In the genomic region with DNA sequence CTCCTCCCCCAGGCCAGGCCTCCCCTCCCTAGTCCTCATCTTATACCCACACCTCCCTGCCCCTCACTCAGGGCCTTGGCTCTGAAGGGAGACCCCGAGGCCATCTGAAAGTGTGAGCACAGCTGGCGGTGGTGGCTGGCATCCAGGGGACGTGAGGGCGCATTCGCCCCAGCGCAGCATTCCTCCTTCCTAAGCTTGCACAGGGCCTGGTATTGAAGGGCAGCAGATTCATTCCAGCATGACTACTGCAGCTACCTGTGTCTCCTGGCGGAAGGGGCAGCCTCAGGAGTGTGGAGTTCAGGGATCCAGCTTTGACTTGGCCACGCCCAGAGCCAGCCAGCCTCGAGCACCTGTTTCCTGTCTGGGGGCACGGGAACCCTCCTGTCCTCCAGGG, we compare ENCODE assay signal across 15 cellular contexts.
DNase-seq lines count a peak whose midpoint lies in the region; ATAC-seq and TF ChIP-seq lines count a peak whose summit lies in the region.
"Had no signal": no experiment of that assay in that cellular context is flagged by ENCODE, and none has a peak within 500 bp of the region (broad histone marks: within the 10 kb centered on the region; RNA-seq: fewer than 3 reads in every experiment).

No MANE protein-coding gene starts in this region.

- no peaks in the 10 kb centered on the region for H3K79me2 ChIP-seq in GM23338 (replicated peaks; ENCODE audit: insufficient read depth)
- no peaks in the 10 kb centered on the region for H3K79me2 ChIP-seq in trophoblast cell (ENCODE audit: control insufficient read depth, insufficient read depth, low read length, poor library complexity)

- no peak overlapping the region for H2BK12ac ChIP-seq in trophoblast cell (ENCODE audit: low read length)

- H3K27ac ChIP-seq in breast epithelium (no peak overlapping the region), GM23338 (ENCODE audit: low read depth) (no peak overlapping the region), trophoblast cell (ENCODE audit: low read depth, low read length) (no peak overlapping the region)

- H3K18ac ChIP-seq in trophoblast cell (ENCODE audit: low read length) = no peak overlapping the region

- no TSS peak for BruUV-seq in MCF 10A (replicated peaks; lab: Mats Ljungman, UMichigan)

- H3K9me3 ChIP-seq in breast epithelium = no peaks in the 10 kb centered on the region
- H3K9me3 ChIP-seq in trophoblast cell (ENCODE audit: insufficient read depth, low read depth, low read length) = peaks cover 7% of the 10 kb centered on the region

- no peak overlapping the region for H4K8ac ChIP-seq in trophoblast cell (ENCODE audit: low read depth, low read length)

- no peak overlapping the region for H4K91ac ChIP-seq in trophoblast cell (ENCODE audit: low read depth, low read length)

- peaks cover 1% of the 10 kb centered on the region for H3K27me3 Mint-ChIP-seq in MCF 10A (ENCODE audit: insufficient read depth, unreplicated experiment)
- H3K27me3 Mint-ChIP-seq in GM23338 (ENCODE audit: insufficient read depth, low read depth, poor library complexity) = peaks cover 1% of the 10 kb centered on the region
- peaks cover 4% of the 10 kb centered on the region for H3K27me3 Mint-ChIP-seq in chondrocyte (ENCODE audit: low read depth)
- H3K27me3 Mint-ChIP-seq in CD14-positive monocyte (ENCODE audit: low read depth in 3 of 3) = no peaks in the 10 kb centered on the region

- peak overlapping the region; percentile 16 for H3K27ac Mint-ChIP-seq in MCF 10A (ENCODE audit: low read depth, unreplicated experiment)
- no peak overlapping the region for H3K27ac Mint-ChIP-seq in GM23338
- H3K27ac Mint-ChIP-seq in chondrocyte (ENCODE audit: unreplicated experiment) = no peak overlapping the region
- peak overlapping the region in 1 of 7 donors; percentile 38 for H3K27ac Mint-ChIP-seq in CD14-positive monocyte

- H3K4me3 ChIP-seq in breast epithelium (no peak overlapping the region), GM23338 (no peak overlapping the region), trophoblast cell (ENCODE audit: low read depth, low read length) (peak overlapping the region; percentile 26)

- WGBS in trophoblast cell (ENCODE audit: extremely low coverage, insufficient coverage, insufficient read length) = no CpG with 5 or more reads among the region's 10 CpGs

- no peak overlapping the region for H2BK120ac ChIP-seq in trophoblast cell (ENCODE audit: insufficient read depth, low read length, poor library complexity)

- H3K4me1 Mint-ChIP-seq in MCF 10A (ENCODE audit: insufficient read depth, unreplicated experiment) = peaks cover 6% of the 10 kb centered on the region
- peaks cover 9% of the 10 kb centered on the region for H3K4me1 Mint-ChIP-seq in GM23338
- peaks cover 5% of the 10 kb centered on the region for H3K4me1 Mint-ChIP-seq in chondrocyte (ENCODE audit: low read depth)
- peaks cover 21% of the 10 kb centered on the region for H3K4me1 Mint-ChIP-seq in CD14-positive monocyte

- H4K12ac ChIP-seq in trophoblast cell (ENCODE audit: low read depth, low read length) = no peak overlapping the region

- H3K27me3 ChIP-seq in breast epithelium = no peaks in the 10 kb centered on the region
- no peaks in the 10 kb centered on the region for H3K27me3 ChIP-seq in GM23338 (ENCODE audit: insufficient read depth)
- no peaks in the 10 kb centered on the region for H3K27me3 ChIP-seq in trophoblast cell (ENCODE audit: insufficient read depth, low read length)

- no peaks in the 10 kb centered on the region for H3K9me3 Mint-ChIP-seq in MCF 10A (ENCODE audit: unreplicated experiment)
- no peaks in the 10 kb centered on the region for H3K9me3 Mint-ChIP-seq in GM23338
- no peaks in the 10 kb centered on the region for H3K9me3 Mint-ChIP-seq in chondrocyte (ENCODE audit: low read depth)
- H3K9me3 Mint-ChIP-seq in CD14-positive monocyte = peaks cover 0 to 2% (median 0%) of the 10 kb centered on the region in 7 donors
- H3K9me3 Mint-ChIP-seq: H9 had no signal

- H3K4me3 Mint-ChIP-seq in MCF 10A (ENCODE audit: unreplicated experiment) (no peak overlapping the region), GM23338 (no peak overlapping the region), chondrocyte (ENCODE audit: unreplicated experiment) (no peak overlapping the region), CD14-positive monocyte (no peak overlapping the region)
- H3K4me3 Mint-ChIP-seq: H9 had no signal

- H3K36me3 Mint-ChIP-seq in MCF 10A (ENCODE audit: insufficient read depth, unreplicated experiment) = no peaks in the 10 kb centered on the region
- H3K36me3 Mint-ChIP-seq in GM23338 (ENCODE audit: low read depth) = no peaks in the 10 kb centered on the region
- no peaks in the 10 kb centered on the region for H3K36me3 Mint-ChIP-seq in chondrocyte (ENCODE audit: low read depth)
- H3K36me3 Mint-ChIP-seq in CD14-positive monocyte = peaks cover 57 to 81% of the 10 kb centered on the region in 2 donors

- H3K4me2 ChIP-seq in GM23338 (no peak overlapping the region), trophoblast cell (ENCODE audit: low read length) (no peak overlapping the region)

- H2AFZ ChIP-seq in GM23338 (peak overlapping the region; percentile 69; the same call in 1 of the 2 replicates), trophoblast cell (ENCODE audit: insufficient read depth, low read length, poor library complexity) (no peak overlapping the region)

- ATAC-seq in GM23338 = peak; percentile 24

- no peak overlapping the region for H3K23ac ChIP-seq in trophoblast cell (ENCODE audit: low read length)

- no peak overlapping the region for H2BK5ac ChIP-seq in trophoblast cell (ENCODE audit: low read depth, low read length, poor library complexity)

- TF ChIP-seq CTCF in MCF 10A (IDR thresholded peaks at IDR 0.05; ENCODE audit: unreplicated experiment) (no peak), breast epithelium (IDR thresholded peaks at IDR 0.05) (no peak), GM23338 (conservative IDR thresholded peaks at IDR 0.05; ENCODE audit: low read depth in 2 of 2) (no peak), chondrocyte (IDR thresholded peaks at IDR 0.05) (no peak), CD14-positive monocyte (IDR thresholded peaks at IDR 0.05) (no peak)

- no peak overlapping the region for H3K14ac ChIP-seq in trophoblast cell (ENCODE audit: low read length)

- no peaks in the 10 kb centered on the region for H3F3A ChIP-seq in GM23338 (replicated peaks; ENCODE audit: low read depth)

- intact Hi-C loops in MCF 10A (cut with micrococcal nuclease) = no loop called here
- intact Hi-C loops in breast epithelium (cut with DNase I; ENCODE audit: low total_unique reads) = no loop called here
- intact Hi-C loops in CD14-positive monocyte (cut with micrococcal nuclease) = no loop called here
- intact Hi-C loops in head of caudate nucleus (cut with DNase I) = no loop called here

- H3K4me1 ChIP-seq in breast epithelium = no peaks in the 10 kb centered on the region
- no peaks in the 10 kb centered on the region for H3K4me1 ChIP-seq in GM23338 (ENCODE audit: insufficient read depth)
- no peaks in the 10 kb centered on the region for H3K4me1 ChIP-seq in trophoblast cell (ENCODE audit: control insufficient read depth in 1 of 2, insufficient read depth in 2 of 2, low read length in 2 of 2)

- no peak overlapping the region for H3K9ac ChIP-seq in trophoblast cell (ENCODE audit: low read length)

- POLR2A ChIA-PET in MCF 10A (lab: Yijun Ruan, JAX) = interaction anchor here (0.5 kb wide), 1 partner anchor 157 kb away, joined by 3 read pairs; no protein-coding TSS in a partner anchor

- H3K36me3 ChIP-seq in breast epithelium (no peaks in the 10 kb centered on the region), GM23338 (ENCODE audit: insufficient read depth) (no peaks in the 10 kb centered on the region), trophoblast cell (ENCODE audit: control insufficient read depth in 1 of 2, insufficient read depth in 2 of 2, low read length in 2 of 2) (no peaks in the 10 kb centered on the region)

- H3K4ac ChIP-seq in trophoblast cell (ENCODE audit: low read depth, low read length) = no peak overlapping the region

- TF ChIP-seq POLR2A in breast epithelium (IDR thresholded peaks at IDR 0.05) = no peak

- CTCF ChIA-PET in MCF 10A (lab: Yijun Ruan, JAX) = interaction anchor here (1.2 to 3.6 kb wide), 2 partner anchors 18 to 344 kb away, joined by 3 to 26 read pairs; no protein-coding TSS in a partner anchor

- no peaks in the 10 kb centered on the region for H4K20me1 ChIP-seq in GM23338 (replicated peaks; ENCODE audit: insufficient read depth)

- no peaks in the 10 kb centered on the region for H3K79me1 ChIP-seq in trophoblast cell (ENCODE audit: low read length)

- no peak overlapping the region for H2AK5ac ChIP-seq in trophoblast cell (ENCODE audit: low read length)

- DNase-seq in MCF 10A (ENCODE audit: unreplicated experiment) (no peak), breast epithelium (ENCODE audit: low spot score in 2 of 2) (no peak), GM23338 (ENCODE audit: low spot score) (no peak), chondrocyte (ENCODE audit: low spot score) (peak; percentile 57), trophoblast cell (no peak), CD14-positive monocyte (ENCODE audit: low spot score) (no peak), head of caudate nucleus (no peak)
- DNase-seq in activated CD8-positive, alpha-beta memory T cell treated with anti-CD3 and anti-CD28 coated beads, Interleukin-2, amount 50 U/mL, for 48 hours = no peak
- DNase-seq: GF-D8, H9, NCI-H1048, NCI-H1436 treated with DMSO at 0.1 percent for 48 hours, NCI-H2081, Right ventricle myocardium superior, SW 1271 had no signal

- no peaks in the 10 kb centered on the region for H3K9me2 ChIP-seq in GM23338 (ENCODE audit: insufficient read depth)

TF ChIP-seq in GM23338, 12 proteins besides CTCF, POLR2A, EP300 and RAD21:
- TF ChIP-seq EZH2 (IDR thresholded peaks at IDR 0.05; ENCODE audit: low read depth, unreplicated experiment) = no peak
- TF ChIP-seq NANOG (IDR thresholded peaks at IDR 0.05; ENCODE audit: borderline replicate concordance) = no peak
- no peak for TF ChIP-seq CREB1 (CRISPR knock-in tag; IDR thresholded peaks at IDR 0.05; ENCODE audit: low read depth)
- TF ChIP-seq STAT1 (IDR thresholded peaks at IDR 0.05; ENCODE audit: unreplicated experiment) = no peak
- TF ChIP-seq ETS1 (IDR thresholded peaks at IDR 0.05) = no peak
